18 cellular contexts compared by ENCODE assay signal in the genomic region with DNA sequence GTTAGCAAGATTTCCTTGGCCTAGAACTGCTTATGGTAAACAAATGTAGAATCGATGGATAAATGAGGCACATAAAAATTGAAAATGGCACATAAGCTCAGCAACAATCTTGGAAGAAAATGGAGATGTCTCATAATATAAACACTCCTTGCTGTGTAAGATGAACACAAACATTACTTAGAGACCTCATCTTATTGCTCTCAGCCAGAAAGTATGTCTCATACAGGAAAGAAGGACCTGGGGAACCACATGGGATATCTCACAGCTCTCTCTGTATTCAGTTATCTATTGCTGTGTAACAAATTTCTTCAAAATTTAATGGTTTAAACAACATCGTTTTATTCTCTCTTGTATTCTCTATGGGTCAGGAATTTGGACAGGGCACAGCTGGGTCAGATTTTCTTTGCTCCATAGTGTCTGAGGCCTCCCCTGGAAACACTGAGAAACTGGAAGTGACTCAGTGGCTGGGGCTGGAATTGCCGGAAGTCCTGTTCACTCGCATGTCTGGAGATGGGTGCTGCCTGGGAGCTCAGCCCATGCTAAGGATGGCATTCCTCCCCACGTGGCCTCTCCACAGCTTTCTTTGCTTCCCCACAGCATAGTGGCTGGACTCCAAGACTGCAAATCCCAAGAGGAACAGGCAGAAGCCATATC.
A peak's percentile ranks its signal among the peaks of the same experiment; 100 is the strongest.
DNase-seq lines count a peak whose midpoint lies in the region; TF ChIP-seq lines count a peak whose summit lies in the region.
"Had no signal": no experiment of that assay in that cellular context is flagged by ENCODE, and none has a peak within 500 bp of the region (broad histone marks: within the 10 kb centered on the region; RNA-seq: fewer than 3 reads in every experiment).

No MANE protein-coding gene starts in this region.

- H3K9me2 ChIP-seq in SK-N-SH = no peaks in the 10 kb centered on the region

- DNase-seq in GM04504 (ENCODE audit: low read depth) (peak; percentile 51), SK-N-SH (no peak), fibroblast of lung (ENCODE audit: low read depth in 2 of 2) (peak; percentile 50 to 83), skeletal muscle cell (ENCODE audit: low read depth) (peak; percentile 35), anterior cingulate cortex (lab: John Stamatoyannopoulos, UW) (no peak), endothelial cell (ENCODE audit: low spot score) (no peak), LoVo (ENCODE audit: low spot score) (no peak)
- DNase-seq in activated CD4-positive, alpha-beta T cell treated with anti-CD3 and anti-CD28 coated beads for 4 hours = no peak
- DNase-seq: activated T-cell treated with anti-CD3 and anti-CD28 coated beads, Interleukin-2, amount 50 U/mL, for 48 hours; CD4-positive, alpha-beta T cell; GF-D8; heart right ventricle; naive thymus-derived CD4-positive, alpha-beta T cell; NCI-H187 treated with DMSO at 0.1 percent for 48 hours; retina; stimulated activated CD4-positive, alpha-beta T cell treated with anti-CD3 and anti-CD28 coated beads, Interleukin-2, amount 100 ng/mL, for 24 hours had no signal

- POLR2A ChIA-PET in SK-N-SH (lab: Yijun Ruan, JAX) = no interaction called here

- CTCF ChIA-PET in SK-N-SH (lab: Yijun Ruan, JAX) = interaction anchor here (0.6 kb wide), 1 partner anchor 377 kb away, joined by 4 read pairs; no protein-coding TSS in a partner anchor

- peaks cover 19% of the 10 kb centered on the region for H3F3A ChIP-seq in SK-N-SH (replicated peaks; ENCODE audit: insufficient read depth)

- no peaks in the 10 kb centered on the region for H3K79me2 ChIP-seq in SK-N-SH (ENCODE audit: insufficient read depth)
- H3K79me2 ChIP-seq in fibroblast of lung (ENCODE audit: control insufficient read depth, insufficient read depth, low read length) = no peaks in the 10 kb centered on the region

- H2AFZ ChIP-seq in SK-N-SH (ENCODE audit: low read depth) (peak overlapping the region; percentile 73; the same call in 1 of the 2 replicates), fibroblast of lung (ENCODE audit: low read length) (peak overlapping the region; percentile 82)

- H3K4me1 ChIP-seq in SK-N-SH (ENCODE audit: control insufficient read depth in 1 of 2, insufficient read depth in 2 of 2, low read depth in 1 of 2, low read length in 1 of 2) (no peaks in the 10 kb centered on the region), fibroblast of lung (ENCODE audit: control insufficient read depth, extremely low read depth, insufficient read depth, low read length) (peaks cover 4% of the 10 kb centered on the region)
- H3K4me1 ChIP-seq: ascending aorta, heart right ventricle had no signal

- no peaks in the 10 kb centered on the region for H3K36me3 Mint-ChIP-seq in endothelial cell (ENCODE audit: low read depth, unreplicated experiment)
- H3K36me3 Mint-ChIP-seq: naive thymus-derived CD4-positive, alpha-beta T cell had no signal

- no peak overlapping the region for H3K27ac Mint-ChIP-seq in endothelial cell (ENCODE audit: unreplicated experiment)
- H3K27ac Mint-ChIP-seq: CD4-positive, alpha-beta T cell; naive thymus-derived CD4-positive, alpha-beta T cell; T-helper 2 cell treated with Interferon-gamma antibody and Interleukin-4, amounts not matched to agents 5 μg/mL and 100 μg/mL, for 36 hours had no signal

- H3K4me2 ChIP-seq in SK-N-SH (peak overlapping the region; percentile 31; the same call in 1 of the 2 replicates), fibroblast of lung (ENCODE audit: extremely low read depth, insufficient read depth, low read length) (peak overlapping the region; percentile 23)

- TF ChIP-seq CTCF in SK-N-SH (IDR thresholded peaks at IDR 0.05) (no peak), fibroblast of lung (conservative IDR thresholded peaks at IDR 0.05 in 1 of 2, IDR thresholded peaks at IDR 0.05 in 1 of 2; ENCODE audit: low read depth in 1 of 2, low read length in 2 of 2) (no peak), endothelial cell (IDR thresholded peaks at IDR 0.05; ENCODE audit: unreplicated experiment) (no peak)

- WGBS in SK-N-SH (ENCODE audit: low lambda C conversion rate) = 44% methylated on average over 4 of the region's 5 CpGs

- H3K36me3 ChIP-seq in SK-N-SH (replicated peaks in 1 of 2; ENCODE audit: control insufficient read depth in 1 of 2, insufficient read depth in 2 of 2, low read length in 1 of 2) (no peaks in the 10 kb centered on the region), fibroblast of lung (ENCODE audit: control insufficient read depth, insufficient read depth, low read length) (no peaks in the 10 kb centered on the region)
- H3K36me3 ChIP-seq: ascending aorta, heart right ventricle had no signal

- H4K20me1 ChIP-seq in SK-N-SH (ENCODE audit: insufficient read depth) (no peaks in the 10 kb centered on the region), fibroblast of lung (ENCODE audit: control insufficient read depth, extremely low read depth, insufficient read depth, low read length) (no peaks in the 10 kb centered on the region)

- no peak for TF ChIP-seq RAD21 in SK-N-SH (IDR thresholded peaks at IDR 0.05; ENCODE audit: low read length)

- H3K9ac ChIP-seq in SK-N-SH (peak overlapping the region; percentile 25; the same call in 1 of the 2 replicates), fibroblast of lung (ENCODE audit: insufficient read depth, low read length) (no peak overlapping the region)

- H3K9me3 Mint-ChIP-seq in endothelial cell (ENCODE audit: unreplicated experiment) = no peaks in the 10 kb centered on the region
- H3K9me3 Mint-ChIP-seq: CD4-positive, alpha-beta T cell; naive thymus-derived CD4-positive, alpha-beta T cell; T-helper 2 cell treated with Interferon-gamma antibody and Interleukin-4, amounts not matched to agents 5 μg/mL and 100 μg/mL, for 36 hours had no signal

- H3K4me3 ChIP-seq in SK-N-SH (ENCODE audit: low read depth in 2 of 2, low read length in 1 of 2) (no peak overlapping the region), fibroblast of lung (replicated peaks in 1 of 4; ENCODE audit: control extremely low read depth in 1 of 4, insufficient read depth in 1 of 4, low read depth in 3 of 4, low read length in 4 of 4) (no peak overlapping the region), skeletal muscle cell (ENCODE audit: low read depth, low read length) (no peak overlapping the region)
- H3K4me3 ChIP-seq: ascending aorta, heart right ventricle had no signal

- no peaks in the 10 kb centered on the region for H3K4me1 Mint-ChIP-seq in endothelial cell (ENCODE audit: unreplicated experiment)
- H3K4me1 Mint-ChIP-seq: naive thymus-derived CD4-positive, alpha-beta T cell had no signal

- H3K4me3 Mint-ChIP-seq in endothelial cell (ENCODE audit: unreplicated experiment) = no peak overlapping the region
- H3K4me3 Mint-ChIP-seq: CD4-positive, alpha-beta T cell; naive thymus-derived CD4-positive, alpha-beta T cell; T-helper 2 cell treated with Interferon-gamma antibody and Interleukin-4, amounts not matched to agents 5 μg/mL and 100 μg/mL, for 36 hours had no signal

- TF ChIP-seq EP300 in SK-N-SH (IDR thresholded peaks at IDR 0.05; ENCODE audit: borderline replicate concordance in 1 of 2, low read depth in 1 of 2, low read length in 1 of 2) = no peak

- peak overlapping the region in 1 of 2 experiments; percentile 90; a peak in 2 of 4 replicates for H3K27ac ChIP-seq in SK-N-SH (ENCODE audit: low read depth in 2 of 2, low read length in 1 of 2)
- peak overlapping the region; percentile 62 for H3K27ac ChIP-seq in fibroblast of lung (ENCODE audit: insufficient read depth, low read length)
- H3K27ac ChIP-seq: ascending aorta, heart right ventricle had no signal

- no peaks in the 10 kb centered on the region for H3K27me3 ChIP-seq in SK-N-SH (ENCODE audit: insufficient read depth)
- no peaks in the 10 kb centered on the region for H3K27me3 ChIP-seq in fibroblast of lung (ENCODE audit: control insufficient read depth, insufficient read depth, low read length)
- H3K27me3 ChIP-seq: ascending aorta, heart right ventricle had no signal

- peaks cover 2% of the 10 kb centered on the region for H3K27me3 Mint-ChIP-seq in endothelial cell (ENCODE audit: unreplicated experiment)
- H3K27me3 Mint-ChIP-seq: CD4-positive, alpha-beta T cell had no signal

- H3K9me3 ChIP-seq in SK-N-SH (no peaks in the 10 kb centered on the region), fibroblast of lung (ENCODE audit: control insufficient read depth, insufficient read depth, low read depth, low read length) (no peaks in the 10 kb centered on the region)
- H3K9me3 ChIP-seq: ascending aorta, heart right ventricle had no signal

TF ChIP-seq in SK-N-SH, 30 proteins besides CTCF, POLR2A, EP300 and RAD21 (continues in another document):
- TF ChIP-seq ELF1 (IDR thresholded peaks at IDR 0.05) (no peak; the same call in 1 of the 2 replicates), JUND (IDR thresholded peaks at IDR 0.05) (peak; percentile 14; the same call in 1 of the 2 replicates), RFX5 (IDR thresholded peaks at IDR 0.05; ENCODE audit: low read length) (no peak), CHD2 (IDR thresholded peaks at IDR 0.05; ENCODE audit: low read length, partially characterized antibody) (no peak), TEAD4 (IDR thresholded peaks at IDR 0.05; ENCODE audit: borderline replicate concordance, insufficient read depth) (no peak), MEF2A (IDR thresholded peaks at IDR 0.05; ENCODE audit: borderline replicate concordance, low read depth) (no peak), POLR2AphosphoS5 (IDR thresholded peaks at IDR 0.05; ENCODE audit: low read depth, low read length) (no peak), FOSL2 (IDR thresholded peaks at IDR 0.05; ENCODE audit: borderline replicate concordance, low read depth) (peak; percentile 42; the same call in 1 of the 2 replicates), GABPA (IDR thresholded peaks at IDR 0.05; ENCODE audit: low read depth) (peak; percentile 38; the same call in 1 of the 2 replicates), MXI1 (IDR thresholded peaks at IDR 0.05; ENCODE audit: low read depth, low read length) (no peak), NFIC (IDR thresholded peaks at IDR 0.05; ENCODE audit: borderline replicate concordance) (no peak), EZH2phosphoT487 (IDR thresholded peaks at IDR 0.05; ENCODE audit: borderline replicate concordance, low read depth) (no peak)
- TF ChIP-seq, protein P1, sequence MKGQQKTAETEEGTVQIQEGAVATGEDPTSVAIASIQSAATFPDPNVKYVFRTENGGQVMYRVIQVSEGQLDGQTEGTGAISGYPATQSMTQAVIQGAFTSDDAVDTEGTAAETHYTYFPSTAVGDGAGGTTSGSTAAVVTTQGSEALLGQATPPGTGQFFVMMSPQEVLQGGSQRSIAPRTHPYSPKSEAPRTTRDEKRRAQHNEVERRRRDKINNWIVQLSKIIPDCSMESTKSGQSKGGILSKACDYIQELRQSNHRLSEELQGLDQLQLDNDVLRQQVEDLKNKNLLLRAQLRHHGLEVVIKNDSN (IDR thresholded peaks at IDR 0.05; ENCODE audit: borderline replicate concordance, low read depth) = peak; percentile 40; the same call in 1 of the 2 replicates
- TF ChIP-seq, protein P2, sequence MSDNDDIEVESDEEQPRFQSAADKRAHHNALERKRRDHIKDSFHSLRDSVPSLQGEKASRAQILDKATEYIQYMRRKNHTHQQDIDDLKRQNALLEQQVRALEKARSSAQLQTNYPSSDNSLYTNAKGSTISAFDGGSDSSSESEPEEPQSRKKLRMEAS (IDR thresholded peaks at IDR 0.05; ENCODE audit: low read depth) = peak; percentile 73

Comparison
In these comparisons a context has a peak if more than half of its experiments do, and no peak if none do; other contexts are left out.
1. DNase-seq: peak in GM04504 (single experiment), fibroblast of lung (2 of 2) and skeletal muscle cell (single experiment); none in SK-N-SH (single experiment), anterior cingulate cortex (0 of 58), activated CD4-positive, alpha-beta T cell treated with anti-CD3 and anti-CD28 coated beads for 4 hours (0 of 2), endothelial cell (single experiment) and LoVo (single experiment).